In genomic region chr16:1941924-1942809, GRCh38 we compare ENCODE assay signal across 6 cellular contexts.
DNase-seq lines count a peak whose midpoint lies in the region; ATAC-seq and TF ChIP-seq lines count a peak whose summit lies in the region.

No MANE protein-coding gene starts in this region.

- peaks cover under 1% of the 10 kb centered on the region for H3K27me3 Mint-ChIP-seq in stimulated activated memory B cell treated with anti-CD40 and anti-IgM and Interleukin-4, amounts not matched to agents 10 μg/mL and 1 μg/mL and 100 μg/mL, for 72 hours

- peaks cover 40% of the 10 kb centered on the region for H3K4me1 Mint-ChIP-seq in stimulated activated memory B cell treated with anti-CD40 and anti-IgM and Interleukin-4, amounts not matched to agents 10 μg/mL and 1 μg/mL and 100 μg/mL, for 72 hours

- H3K4me3 ChIP-seq in fibroblast of mammary gland (ENCODE audit: control insufficient read depth, low read depth, low read length): peak overlapping the region; percentile 83

- no peak for TF ChIP-seq CTCF in fibroblast of mammary gland (conservative IDR thresholded peaks at IDR 0.05; ENCODE audit: control insufficient read depth, insufficient read depth, low read depth, low read length)

- H3K9me3 Mint-ChIP-seq in stimulated activated memory B cell treated with anti-CD40 and anti-IgM and Interleukin-4, amounts not matched to agents 10 μg/mL and 1 μg/mL and 100 μg/mL, for 72 hours: no peaks in the 10 kb centered on the region

- H3K36me3 Mint-ChIP-seq in stimulated activated memory B cell treated with anti-CD40 and anti-IgM and Interleukin-4, amounts not matched to agents 10 μg/mL and 1 μg/mL and 100 μg/mL, for 72 hours: peaks cover 18% of the 10 kb centered on the region

- no peak for ATAC-seq in stimulated activated memory B cell treated with anti-CD40 and anti-IgM and Interleukin-4, amounts not matched to agents 10 μg/mL and 1 μg/mL and 100 μg/mL, for 72 hours
- ATAC-seq in GM21526 (IDR thresholded peaks at IDR 0.05; ENCODE audit: low FRiP score, unreplicated experiment): no peak

- DNase-seq in stimulated activated CD4-positive, alpha-beta T cell treated with anti-CD3 and anti-CD28 coated beads, Interleukin-15, amount 100 ng/mL, for 24 hours: peak; percentile 40
- DNase-seq in stimulated activated CD4-positive, alpha-beta T cell treated with anti-CD3 and anti-CD28 coated beads, Interleukin-4, amount 100 ng/mL, for 24 hours: no peak
- DNase-seq in fibroblast of mammary gland (ENCODE audit: low read depth): peak; percentile 41
- DNase-seq in cerebellar cortex (ENCODE audit: low spot score): no peak

- peak overlapping the region; percentile 94 for H3K27ac Mint-ChIP-seq in stimulated activated memory B cell treated with anti-CD40 and anti-IgM and Interleukin-4, amounts not matched to agents 10 μg/mL and 1 μg/mL and 100 μg/mL, for 72 hours

- peak overlapping the region; percentile 97 for H3K4me3 Mint-ChIP-seq in stimulated activated memory B cell treated with anti-CD40 and anti-IgM and Interleukin-4, amounts not matched to agents 10 μg/mL and 1 μg/mL and 100 μg/mL, for 72 hours

Comparison
In these comparisons a context has a peak if more than half of its experiments do, and no peak if none do; other contexts are left out.
1. DNase-seq: peak in stimulated activated CD4-positive, alpha-beta T cell treated with anti-CD3 and anti-CD28 coated beads, Interleukin-15, amount 100 ng/mL, for 24 hours (single experiment) and fibroblast of mammary gland (single experiment); none in stimulated activated CD4-positive, alpha-beta T cell treated with anti-CD3 and anti-CD28 coated beads, Interleukin-4, amount 100 ng/mL, for 24 hours (single experiment) and cerebellar cortex (single experiment).